In genomic region chr17:142102-142661, GRCh38 we compare ENCODE assay signal across 9 cellular contexts. TPM values are rescaled to one million over a fixed set of nuclear protein-coding genes. Genes with fewer than 3 reads are reported as not detected.
A peak's percentile ranks its signal among the peaks of the same experiment; 100 is the strongest.
DNase-seq lines count a peak whose midpoint lies in the region; ATAC-seq and TF ChIP-seq lines count a peak whose summit lies in the region.
"Had no signal": no experiment of that assay in that cellular context is flagged by ENCODE, and none has a peak within 500 bp of the region (broad histone marks: within the 10 kb centered on the region; RNA-seq: fewer than 3 reads in every experiment).

No MANE protein-coding gene starts in this region.

- H3K23me2 ChIP-seq in H9 (ENCODE audit: insufficient read length, low read depth, low read length, poor library complexity, severe bottlenecking) = no peaks in the 10 kb centered on the region

- no CpG with 5 or more reads among the region's 23 CpGs for WGBS in H9 (ENCODE audit: extremely low coverage, insufficient read length, low lambda C conversion rate)

- no peak overlapping the region for H3K23ac ChIP-seq in H9 (ENCODE audit: insufficient read length, low read depth, low read length)

- H4K20me1 ChIP-seq in H9 (ENCODE audit: control insufficient read depth, insufficient read depth, insufficient read length) = no peaks in the 10 kb centered on the region

- H3K4me1 Mint-ChIP-seq in H9 = no peaks in the 10 kb centered on the region

- no peak overlapping the region for H3T11ph ChIP-seq in H9 (ENCODE audit: low read length)

- no peak overlapping the region for H3K4me3 Mint-ChIP-seq in H9

- H3K27ac ChIP-seq in H9 (ENCODE audit: insufficient read length, low read depth, low read length) = no peak overlapping the region

- H3K9me3 ChIP-seq in H9 (ENCODE audit: control insufficient read depth, low read depth, low read length) = no peaks in the 10 kb centered on the region

- no peak overlapping the region for H2BK20ac ChIP-seq in H9 (ENCODE audit: low read depth, low read length, poor library complexity, severe bottlenecking)

- H3K4me2 ChIP-seq in H9 (ENCODE audit: insufficient read depth, insufficient read length, low read length) = no peak overlapping the region

- no peaks in the 10 kb centered on the region; the same call in 1 of the 2 replicates for H3K27me3 ChIP-seq in H9 (ENCODE audit: insufficient read depth, low read length)

- no peak overlapping the region for H3K18ac ChIP-seq in H9 (ENCODE audit: insufficient read length, low read depth, low read length)

- H3K79me1 ChIP-seq in H9 (ENCODE audit: insufficient read depth, low read depth, low read length, poor library complexity, severe bottlenecking) = no peaks in the 10 kb centered on the region

- no peaks in the 10 kb centered on the region for H3K79me2 ChIP-seq in H9 (ENCODE audit: insufficient read depth, low read length)

- ATAC-seq in GM21717 (IDR thresholded peaks at IDR 0.05; ENCODE audit: unreplicated experiment) = no peak
- no peak for ATAC-seq in GM18517 (IDR thresholded peaks at IDR 0.05; ENCODE audit: unreplicated experiment)

- H3K9ac ChIP-seq in H9 (ENCODE audit: extremely low read depth, insufficient read length, low read length) = no peak overlapping the region

- H3K36me3 Mint-ChIP-seq in H9 (ENCODE audit: insufficient read depth in 1 of 3, low read depth in 3 of 3) = no peaks in the 10 kb centered on the region; a peak in 1 of 7 replicates

- H3K9me3 Mint-ChIP-seq in H9 = peaks cover 8 to 11% of the 10 kb centered on the region in 2 experiments; a peak in 4 of 5 replicates

- peaks cover 4% of the 10 kb centered on the region; the same call in 1 of the 2 replicates for H3K27me3 Mint-ChIP-seq in H9 (ENCODE audit: low read depth)

- no peak overlapping the region for H3K56ac ChIP-seq in H9 (ENCODE audit: insufficient read length, low read depth, low read length)

- H2AFZ ChIP-seq in H9 (ENCODE audit: low read length) = no peak overlapping the region

- no peak overlapping the region for H2BK120ac ChIP-seq in H9 (ENCODE audit: low read depth, low read length, poor library complexity, severe bottlenecking)

- H2AK5ac ChIP-seq in H9 (ENCODE audit: insufficient read length, low read length) = no peak overlapping the region

- DNase-seq in EH (ENCODE audit: low read depth) (peak; percentile 52), NAMALWA (ENCODE audit: low spot score) (peak; percentile 97), astrocyte of the hippocampus (ENCODE audit: low read depth, low spot score) (peak; percentile 12), non-pigmented ciliary epithelial cell (ENCODE audit: low read depth) (peak; percentile 2), H9 (no peak), islet precursor cell (no peak)

- H4K91ac ChIP-seq in H9 (ENCODE audit: insufficient read length, low read depth, low read length) = no peak overlapping the region

- no peak overlapping the region for H2BK15ac ChIP-seq in H9 (ENCODE audit: low read depth, low read length)

- no peak overlapping the region for H3K14ac ChIP-seq in H9 (ENCODE audit: insufficient read depth, low read length)

- no peak overlapping the region for H3K27ac Mint-ChIP-seq in H9

- H2BK5ac ChIP-seq in H9 (ENCODE audit: insufficient read length, low read length) = no peak overlapping the region

- no peak for TF ChIP-seq CTCF in H9 (conservative IDR thresholded peaks at IDR 0.05)

- H2BK12ac ChIP-seq in H9 (ENCODE audit: insufficient read length, low read depth, low read length) = no peak overlapping the region

- no peaks in the 10 kb centered on the region for H3K4me1 ChIP-seq in H9 (ENCODE audit: insufficient read depth, low read length)

- H3K4ac ChIP-seq in H9 (ENCODE audit: low read depth, low read length) = no peak overlapping the region

- no peak overlapping the region for H4K8ac ChIP-seq in H9 (replicated peaks; ENCODE audit: insufficient read length, low read depth, low read length)

- no peak overlapping the region for H4K5ac ChIP-seq in H9 (ENCODE audit: insufficient read length, low read depth, low read length)

RNA-seq across cellular contexts. Expression of gene SCGB1C2, which starts 4.8 kb away (rescaled TPM):
- total RNA-seq in H9 (2021) = not detected in 2 replicates
- total RNA-seq: glomerular endothelial cell had no signal

RNA-seq across cellular contexts. Expression of gene DOC2B, which starts 39.3 kb away (rescaled TPM):
- 1.9 and 2.1 TPM in 2 replicates for total RNA-seq in H9 (2021)

Comparison
In these comparisons a context has a peak if more than half of its experiments do, and no peak if none do; other contexts are left out.
1. DNase-seq: peak in EH (single experiment), NAMALWA (single experiment), astrocyte of the hippocampus (single experiment) and non-pigmented ciliary epithelial cell (single experiment); none in H9 (single experiment) and islet precursor cell (single experiment).